ENCODE assay signal across 8 cellular contexts in the genomic region with DNA sequence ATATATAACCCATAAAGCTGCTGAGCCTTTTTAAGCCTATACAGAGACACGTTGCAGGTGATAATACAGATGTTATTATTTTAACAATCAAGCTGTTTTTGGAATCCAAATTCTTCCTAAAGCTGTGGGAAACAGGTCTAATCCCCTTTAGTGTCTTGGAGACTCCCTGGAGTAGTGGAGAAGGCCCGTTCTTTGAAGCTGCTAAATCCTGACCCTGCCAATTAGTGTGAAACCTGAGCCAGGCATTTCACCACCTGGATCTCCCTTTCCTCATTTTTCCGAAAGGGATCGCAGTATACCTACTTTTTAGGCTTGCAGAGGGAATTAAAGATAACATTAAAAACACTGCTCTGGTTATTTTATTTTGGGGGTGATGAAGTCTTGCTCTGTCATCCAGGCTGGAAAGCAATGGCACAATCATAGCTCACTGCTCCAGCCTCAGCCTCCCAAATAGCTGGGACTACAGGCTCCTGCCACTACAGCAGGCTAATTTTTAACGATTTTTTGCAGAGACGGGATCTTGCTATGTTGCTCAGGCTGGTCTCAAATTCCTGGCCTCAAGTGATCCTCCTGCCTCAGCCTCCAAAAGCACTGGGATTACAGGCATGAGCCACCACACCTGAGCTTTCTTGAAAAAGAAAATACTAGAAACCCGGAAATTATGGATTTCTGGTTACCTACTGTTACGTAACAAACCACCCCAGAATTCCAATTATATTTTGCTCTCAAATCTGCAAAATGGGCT. TPM values are rescaled to one million over a fixed set of nuclear protein-coding genes. Genes with fewer than 3 reads are reported as not detected.
DNase-seq lines count a peak whose midpoint lies in the region; ATAC-seq, FAIRE-seq and TF ChIP-seq lines count a peak whose summit lies in the region.

No MANE protein-coding gene starts in this region.

- peak overlapping the region; percentile 86 for H3K4me2 ChIP-seq in GM12878 (ENCODE audit: control insufficient read depth, insufficient read depth)

- no peak for FAIRE-seq in GM12878 (lab: Jason Lieb, UNC)

- no peak for TF ChIP-seq POLR2A in GM12878 (IDR thresholded peaks at IDR 0.05; ENCODE audit: low read depth, low read length)

- TF ChIP-seq RAD21 in GM12878 (IDR thresholded peaks at IDR 0.05; ENCODE audit: insufficient read depth, low read depth, low read length), result no peak

- peaks cover 14% of the 10 kb centered on the region for H3K36me3 ChIP-seq in HUES48 (ENCODE audit: control insufficient read depth, insufficient read depth, low read length)
- H3K36me3 ChIP-seq in GM12878 (ENCODE audit: control insufficient read depth in 2 of 2, insufficient read depth in 2 of 2, low read length in 1 of 2), result peaks cover 0 to 11% of the 10 kb centered on the region in 2 experiments; a peak in 2 of 4 replicates
- no peaks in the 10 kb centered on the region for H3K36me3 ChIP-seq in mucosa of stomach (ENCODE audit: control insufficient read depth, insufficient read depth, low read length)

- WGBS in GM12878 (ENCODE audit: insufficient coverage, insufficient replicate concordance, low lambda C conversion rate, missing lambda C conversion rate), result 71% methylated on average over 8 of the region's 8 CpGs

- ATAC-seq in GM12878 (no peak), GM19397 (IDR thresholded peaks at IDR 0.05; ENCODE audit: unreplicated experiment) (no peak), HG03342 (IDR thresholded peaks at IDR 0.05; ENCODE audit: unreplicated experiment) (no peak)

- peak overlapping the region; percentile 82 for H3K27ac ChIP-seq in HUES48 (ENCODE audit: low read depth, low read length)
- peak overlapping the region; percentile 99 for H3K27ac ChIP-seq in GM12878 (ENCODE audit: control insufficient read depth, insufficient read depth)

- peaks cover 44% of the 10 kb centered on the region for H3K79me2 ChIP-seq in GM12878 (ENCODE audit: control insufficient read depth, insufficient read depth, low read length)

- H3K4me3 ChIP-seq in AG04449 (ENCODE audit: low read depth, low read length), result peak overlapping the region; percentile 93
- peak overlapping the region; percentile 87; the same call in 1 of the 2 replicates for H3K4me3 ChIP-seq in HUES48 (ENCODE audit: low read depth, low read length)
- H3K4me3 ChIP-seq in GM12878, result peak overlapping the region; percentile 69
- no peak overlapping the region for H3K4me3 ChIP-seq in mucosa of stomach (ENCODE audit: low read length)

- no peak overlapping the region for H2AFZ ChIP-seq in GM12878 (ENCODE audit: control insufficient read depth, low read depth, low read length)

- TF ChIP-seq CTCF in AG04449 (IDR thresholded peaks at IDR 0.05; ENCODE audit: insufficient read depth, low read length, missing control alignments) (no peak), GM12878 (IDR thresholded peaks at IDR 0.05 in 2 of 3, conservative IDR thresholded peaks at IDR 0.05 in 1 of 3; ENCODE audit: control insufficient read depth in 2 of 3, extremely low read depth in 1 of 3, insufficient read depth in 1 of 3, low read depth in 3 of 3, low read length in 3 of 3) (no peak)

- CTCF ChIA-PET in AG04449 (lab: Yijun Ruan, JAX), result interaction anchor here (0.9 to 1.3 kb wide), 5 partner anchors 10 to 143 kb away, joined by 3 to 7 read pairs (median 3); no protein-coding TSS in a partner anchor
- CTCF ChIA-PET in GM12878 (lab: Yijun Ruan, JAX), result interaction anchor here (0.5 to 3.9 kb wide), 5 partner anchors 40 to 262 kb away, joined by 3 to 13 read pairs (median 8); no protein-coding TSS in a partner anchor

- H4K20me1 ChIP-seq in GM12878 (ENCODE audit: control insufficient read depth, insufficient read depth), result no peaks in the 10 kb centered on the region

- in situ Hi-C loops in GM12878 (cut with MboI), result loop anchor here (5.0 kb wide), 1 partner anchor 146 kb away; no protein-coding TSS in a partner anchor

- no TSS peak for BruUV-seq in GM12878 (replicated peaks; lab: Mats Ljungman, UMichigan)

- intact Hi-C loops in GM12878 (cut with micrococcal nuclease; ENCODE audit: unreplicated experiment), result no loop called here

- H3K9ac ChIP-seq in HUES48 (ENCODE audit: low read depth, low read length), result no peak overlapping the region
- H3K9ac ChIP-seq in GM12878 (ENCODE audit: control insufficient read depth, insufficient read depth, low read length), result peak overlapping the region; percentile 98
- peak overlapping the region; percentile 72 for H3K9ac ChIP-seq in mucosa of stomach (ENCODE audit: low read length)

- no peak for TF ChIP-seq EP300 in GM12878 (IDR thresholded peaks at IDR 0.05; ENCODE audit: borderline replicate concordance in 1 of 2, control insufficient read depth in 1 of 2, low read depth in 2 of 2, low read length in 2 of 2)

- SMC1A ChIA-PET in GM12878 (lab: Charles Lee; ENCODE audit: uncharacterized antibody, unreplicated experiment), result interaction anchor here (0.6 to 3.4 kb wide), 16 partner anchors 13 to 170 kb away, joined by 3 to 26 read pairs (median 4); no protein-coding TSS in a partner anchor

- POLR2A ChIA-PET in AG04449 (lab: Yijun Ruan, JAX) (no interaction called here), GM12878 (lab: Charles Lee) (interaction anchor here (0.6 to 8.9 kb wide), 14 partner anchors 11 to 162 kb away, joined by 3 to 82 read pairs (median 4); a partner anchor contains a TSS)

- DNase-seq in AG04449 (ENCODE audit: low read depth, low spot score), result no peak
- no peak for DNase-seq in GM12878 (ENCODE audit: low read depth, low spot score)
- no peak for DNase-seq in HuH-7.5 (ENCODE audit: low spot score)
- DNase-seq in NCI-H2196 treated with DMSO at 0.1 percent for 48 hours (lab: John Stamatoyannopoulos, UW; ENCODE audit: unreplicated experiment), result no peak

- RAD21 ChIA-PET in GM12878 (lab: Charles Lee; ENCODE audit: unreplicated experiment), result interaction anchor here (1.1 to 2.3 kb wide), 7 partner anchors 14 to 147 kb away, joined by 3 to 15 read pairs (median 6); a partner anchor contains a TSS

- H3K9me3 ChIP-seq in HUES48 (ENCODE audit: control insufficient read depth, insufficient read depth, low read length) (no peaks in the 10 kb centered on the region), GM12878 (replicated peaks; ENCODE audit: control insufficient read depth, insufficient read depth, low read length) (no peaks in the 10 kb centered on the region), mucosa of stomach (ENCODE audit: control insufficient read depth, low read length) (no peaks in the 10 kb centered on the region)

- H3K27me3 ChIP-seq in HUES48 (ENCODE audit: control insufficient read depth, insufficient read depth, low read length), result no peaks in the 10 kb centered on the region
- H3K27me3 ChIP-seq in GM12878 (replicated peaks in 1 of 2; ENCODE audit: control insufficient read depth in 2 of 2, insufficient read depth in 2 of 2, low read length in 1 of 2), result no peaks in the 10 kb centered on the region
- H3K27me3 ChIP-seq in mucosa of stomach (ENCODE audit: control insufficient read depth, insufficient read depth, low read length), result no peaks in the 10 kb centered on the region

- H3K4me1 ChIP-seq in HUES48 (ENCODE audit: control insufficient read depth, insufficient read depth, low read length) (peaks cover 27% of the 10 kb centered on the region), GM12878 (ENCODE audit: control insufficient read depth, insufficient read depth, low read length) (peaks cover 37% of the 10 kb centered on the region), mucosa of stomach (ENCODE audit: control insufficient read depth, insufficient read depth, low read length) (peaks cover 9% of the 10 kb centered on the region)

RNA-seq across cellular contexts. Expression of a gene that starts 1.7 kb away (rescaled TPM):
- 48.6 and 60.5 TPM in 2 replicates for total RNA-seq in GM12878 (2013; cell fraction: nucleolus; rRNA removed)
- 16.6 and 22.1 TPM in 2 replicates for total RNA-seq in GM12878 (2014; rRNA removed)
- total RNA-seq in GM12878 (2014; rRNA removed; fragmentation: Illumina TruSeq; extraction: Trizol), result 23.2 and 24.9 TPM in 2 replicates
- total RNA-seq in GM12878 (2021), result 36.5 and 37.7 TPM in 2 replicates
- 13.3 TPM for polyA plus RNA-seq in GM12878 (2011; ENCODE audit: low read depth)
- polyA plus RNA-seq in GM12878 (2011; rRNA removed), result 32.7 and 39.6 TPM in 2 replicates
- 28.7 and 56.7 TPM in 2 replicates for polyA plus RNA-seq in GM12878 (2011; cell fraction: cytosol; rRNA removed)
- polyA plus RNA-seq in GM12878 (2011; cell fraction: nucleus; rRNA removed), result 57.7 and 75.9 TPM in 2 replicates
- polyA plus RNA-seq in GM12878 (2012), result 22.8 and 23.5 TPM in 2 replicates
- polyA plus RNA-seq in GM12878 (2014; fragmentation: Illumina TruSeq; extraction: Trizol), result 43.7 and 77.9 TPM in 2 replicates
- 1 to 10 TPM; 4.4 to 7.4 TPM for polyA plus RNA-seq in GM12878 (2014; fragmentation: Nextera tagmentation; extraction: Ambion mirVana)
- 21.8 and 30.6 TPM in 2 replicates for polyA plus RNA-seq in GM12878 (2014; rRNA removed)
- 10 to 100 TPM; 19.3 to 25.6 TPM for polyA plus RNA-seq in GM12878 (2016; fragmentation: Nextera tagmentation; extraction: Ambion mirVana)
- polyA minus RNA-seq in GM12878 (2011; rRNA and poly(A)+ RNA removed), result 48.3 and 57.3 TPM in 2 replicates
- polyA minus RNA-seq in GM12878 (2011; cell fraction: cytosol; rRNA and poly(A)+ RNA removed), result 16.5 and 17.2 TPM in 2 replicates
- polyA minus RNA-seq in GM12878 (2011; cell fraction: nucleus; rRNA and poly(A)+ RNA removed), result 24.3 and 43.1 TPM in 2 replicates

RNA-seq across cellular contexts. Expression of a gene that starts 4.9 kb away (rescaled TPM):
- 390 and 402 TPM in 2 replicates for total RNA-seq in GM12878 (2013; cell fraction: nucleolus; rRNA removed)
- total RNA-seq in GM12878 (2014; rRNA removed), result 39.5 and 42.4 TPM in 2 replicates
- total RNA-seq in GM12878 (2014; rRNA removed; fragmentation: Illumina TruSeq; extraction: Trizol), result 20.9 and 22.3 TPM in 2 replicates
- 44.7 and 70.1 TPM in 2 replicates for total RNA-seq in GM12878 (2021)
- 36.0 TPM for polyA plus RNA-seq in GM12878 (2011; ENCODE audit: low read depth)
- polyA plus RNA-seq in GM12878 (2011; rRNA removed), result 50.4 and 53.7 TPM in 2 replicates
- 40.4 and 45.7 TPM in 2 replicates for polyA plus RNA-seq in GM12878 (2011; cell fraction: cytosol; rRNA removed)
- 300 and 325 TPM in 2 replicates for polyA plus RNA-seq in GM12878 (2011; cell fraction: nucleus; rRNA removed)
- polyA plus RNA-seq in GM12878 (2012), result 74.6 and 75.2 TPM in 2 replicates
- 12.9 and 23.9 TPM in 2 replicates for polyA plus RNA-seq in GM12878 (2014; fragmentation: Illumina TruSeq; extraction: Trizol)
- 1 to 10 TPM; 6.3 to 6.6 TPM for polyA plus RNA-seq in GM12878 (2014; fragmentation: Nextera tagmentation; extraction: Ambion mirVana)
- 54.1 and 66.3 TPM in 2 replicates for polyA plus RNA-seq in GM12878 (2014; rRNA removed)
- polyA plus RNA-seq in GM12878 (2016; fragmentation: Nextera tagmentation; extraction: Ambion mirVana), result 10 to 100 TPM; 30.4 to 30.5 TPM
- 77.6 and 90.2 TPM in 2 replicates for polyA minus RNA-seq in GM12878 (2011; rRNA and poly(A)+ RNA removed)
- polyA minus RNA-seq in GM12878 (2011; cell fraction: cytosol; rRNA and poly(A)+ RNA removed), result 16.8 and 20.7 TPM in 2 replicates
- 85.6 and 115 TPM in 2 replicates for polyA minus RNA-seq in GM12878 (2011; cell fraction: nucleus; rRNA and poly(A)+ RNA removed)
